Comparison of ENCODE assay signal across 10 cellular contexts in the genomic region with DNA sequence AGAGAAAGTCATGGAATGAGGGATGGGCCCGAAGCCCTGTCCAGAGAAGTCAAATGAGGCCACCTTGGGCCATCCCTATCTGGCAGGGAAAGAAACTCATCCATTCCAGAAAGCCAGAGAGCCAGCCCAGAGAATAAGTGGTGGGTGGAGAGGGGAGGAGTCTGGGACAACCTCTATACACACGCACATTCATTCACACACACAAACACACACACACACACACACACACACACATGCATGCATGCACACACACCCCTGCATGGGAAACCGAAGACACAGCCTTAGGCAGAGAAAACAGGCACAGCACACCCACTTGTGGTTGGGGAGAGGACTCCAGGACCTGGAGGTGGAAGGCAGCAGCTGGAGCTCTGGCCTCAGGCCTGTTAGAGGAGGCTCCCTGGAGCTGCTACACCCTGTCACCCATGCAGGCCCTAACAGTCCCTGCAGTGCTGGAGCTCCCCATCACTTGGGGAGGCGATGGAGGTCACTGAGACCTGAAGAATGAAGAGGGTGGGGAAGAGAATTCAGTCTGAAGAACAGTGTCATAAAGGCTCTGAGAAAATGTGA. TPM values are rescaled to one million over a fixed set of nuclear protein-coding genes. Genes with fewer than 3 reads are reported as not detected.
DNase-seq lines count a peak whose midpoint lies in the region; ATAC-seq and TF ChIP-seq lines count a peak whose summit lies in the region.
"Had no signal": no experiment of that assay in that cellular context is flagged by ENCODE, and none has a peak within 500 bp of the region (broad histone marks: within the 10 kb centered on the region; RNA-seq: fewer than 3 reads in every experiment).

No MANE protein-coding gene starts in this region.

- H3K27me3 Mint-ChIP-seq in activated CD8-positive, alpha-beta T cell treated with anti-CD3 and anti-CD28 coated beads for 36 hours = peaks cover 1% of the 10 kb centered on the region

- no peak for TF ChIP-seq POLR2A in right lobe of liver (IDR thresholded peaks at IDR 0.05)

- H3K27me3 ChIP-seq in right lobe of liver = no peaks in the 10 kb centered on the region
- H3K27me3 ChIP-seq: colonic mucosa had no signal

- DNase-seq in AG04449 (ENCODE audit: low read depth, low spot score) = no peak
- peak; percentile 23 for DNase-seq in HT1080 (ENCODE audit: low read depth)
- DNase-seq in dedifferentiated amniotic fluid mesenchymal stem cell (ENCODE audit: extremely low spot score) = peak; percentile 77
- peak in 2 of 3 donors; percentile 60 to 70 for DNase-seq in right lobe of liver
- no peak for DNase-seq in HUDEP-2 (lab: John Stamatoyannopoulos, UW; ENCODE audit: unreplicated experiment in 76 of 76)
- no peak for DNase-seq in NCI-H774 (lab: John Stamatoyannopoulos, UW)
- DNase-seq in activated CD8-positive, alpha-beta T cell treated with anti-CD3 and anti-CD28 coated beads for 36 hours = no peak
- no peak for DNase-seq in superior temporal gyrus (ENCODE audit: extremely low spot score)
- DNase-seq: activated CD4-positive, alpha-beta T cell treated with anti-CD3 and anti-CD28 coated beads for 36 hours; colonic mucosa had no signal

- no peaks in the 10 kb centered on the region for H3K36me3 ChIP-seq in right lobe of liver
- H3K36me3 ChIP-seq: colonic mucosa had no signal

- no peak overlapping the region for H3K27ac Mint-ChIP-seq in activated CD8-positive, alpha-beta T cell treated with anti-CD3 and anti-CD28 coated beads for 36 hours
- H3K27ac Mint-ChIP-seq: activated CD4-positive, alpha-beta T cell treated with anti-CD3 and anti-CD28 coated beads for 36 hours had no signal

- no peaks in the 10 kb centered on the region for H3K9me3 ChIP-seq in right lobe of liver
- H3K9me3 ChIP-seq: colonic mucosa had no signal

- intact Hi-C loops in right lobe of liver (cut with DNase I) = no loop called here
- intact Hi-C loops in activated CD8-positive, alpha-beta T cell treated with anti-CD3 and anti-CD28 coated beads for 36 hours (cut with micrococcal nuclease) = no loop called here

- peak overlapping the region; percentile 50 to 90 (median 77) for H3K27ac ChIP-seq in right lobe of liver
- H3K27ac ChIP-seq: colonic mucosa had no signal

- H3K4me3 Mint-ChIP-seq in activated CD8-positive, alpha-beta T cell treated with anti-CD3 and anti-CD28 coated beads for 36 hours = no peak overlapping the region
- H3K4me3 Mint-ChIP-seq: activated CD4-positive, alpha-beta T cell treated with anti-CD3 and anti-CD28 coated beads for 36 hours had no signal

- 21% methylated on average over 3 of the region's 4 CpGs for whole genome bisulfite sequencing in right lobe of liver (ENCODE audit: insufficient coverage, low coverage, low lambda C conversion rate, missing lambda C conversion rate)

- POLR2A ChIA-PET in AG04449 (lab: Yijun Ruan, JAX) = no interaction called here
- POLR2A ChIA-PET in activated CD8-positive, alpha-beta T cell treated with anti-CD3 and anti-CD28 coated beads for 36 hours (lab: Charles Lee) = no interaction called here

- H3K4me1 Mint-ChIP-seq in activated CD8-positive, alpha-beta T cell treated with anti-CD3 and anti-CD28 coated beads for 36 hours (ENCODE audit: low read depth) = no peaks in the 10 kb centered on the region
- H3K4me1 Mint-ChIP-seq: activated CD4-positive, alpha-beta T cell treated with anti-CD3 and anti-CD28 coated beads for 36 hours had no signal

- TF ChIP-seq CTCF in AG04449 (IDR thresholded peaks at IDR 0.05; ENCODE audit: insufficient read depth, low read length, missing control alignments) (peak; percentile 31), right lobe of liver (IDR thresholded peaks at IDR 0.05) (peak in 2 of 4 donors; percentile 6)
- TF ChIP-seq CTCF in activated CD8-positive, alpha-beta T cell treated with anti-CD3 and anti-CD28 coated beads for 36 hours (IDR thresholded peaks at IDR 0.05) = no peak

- no peaks in the 10 kb centered on the region for H3K36me3 Mint-ChIP-seq in activated CD8-positive, alpha-beta T cell treated with anti-CD3 and anti-CD28 coated beads for 36 hours (ENCODE audit: low read depth)

- CTCF ChIA-PET in AG04449 (lab: Yijun Ruan, JAX) = interaction anchor here (1.0 to 6.6 kb wide), 5 partner anchors 9 to 125 kb away, joined by 3 to 55 read pairs (median 6); no protein-coding TSS in a partner anchor
- CTCF ChIA-PET in activated CD8-positive, alpha-beta T cell treated with anti-CD3 and anti-CD28 coated beads for 36 hours (lab: Charles Lee) = no interaction called here

- peak; percentile 60 to 81 (median 74) for ATAC-seq in right lobe of liver
- no peak for ATAC-seq in activated CD8-positive, alpha-beta T cell treated with anti-CD3 and anti-CD28 coated beads for 36 hours
- ATAC-seq: activated CD4-positive, alpha-beta T cell treated with anti-CD3 and anti-CD28 coated beads for 36 hours had no signal

- peaks cover 0 to 24% (median 6%) of the 10 kb centered on the region in 4 donors for H3K4me1 ChIP-seq in right lobe of liver
- H3K4me1 ChIP-seq: colonic mucosa had no signal

- H3K9me3 Mint-ChIP-seq in activated CD8-positive, alpha-beta T cell treated with anti-CD3 and anti-CD28 coated beads for 36 hours = no peaks in the 10 kb centered on the region

- H3K4me3 ChIP-seq in AG04449 (ENCODE audit: low read depth, low read length) (no peak overlapping the region), right lobe of liver (no peak overlapping the region)
- H3K4me3 ChIP-seq: colonic mucosa had no signal

RNA-seq across cellular contexts. Expression of gene TGFBI, which starts 38.0 kb away (rescaled TPM):
- total RNA-seq in HT1080 (2014; rRNA removed; shearing (Covaris generic)) = 34.9 and 56.4 TPM in 2 replicates
- polyA plus RNA-seq in HT1080 (2015; cell fraction: cytosol; rRNA removed) = 170 and 171 TPM in 2 replicates
- polyA plus RNA-seq in HT1080 (2015; cell fraction: nucleus; rRNA removed) = 147 and 174 TPM in 2 replicates
- total RNA-seq in right lobe of liver = 100 to 1,000 TPM in 3 of 6 experiments, 10 to 100 TPM in 3; 30.7 to 143 (median 87.2) TPM
- total RNA-seq in activated CD8-positive, alpha-beta T cell treated with anti-CD3 and anti-CD28 coated beads for 36 hours = not detected
- total RNA-seq: activated CD4-positive, alpha-beta T cell treated with anti-CD3 and anti-CD28 coated beads for 36 hours had no signal

Comparison
In these comparisons a context has a peak if more than half of its experiments do, and no peak if none do; other contexts are left out.
1. DNase-seq: peak in HT1080 (single experiment), dedifferentiated amniotic fluid mesenchymal stem cell (single experiment) and right lobe of liver (2 of 3); none in AG04449 (single experiment), HUDEP-2 (0 of 76), NCI-H774 (single experiment), activated CD8-positive, alpha-beta T cell treated with anti-CD3 and anti-CD28 coated beads for 36 hours (single experiment) and superior temporal gyrus (single experiment).
2. RNA of gene TGFBI, which starts 38.0 kb away (total RNA-seq): 30.7 to 143 TPM in right lobe of liver and 34.9 to 56.4 TPM in HT1080; not detected in activated CD8-positive, alpha-beta T cell treated with anti-CD3 and anti-CD28 coated beads for 36 hours; every median in the first group is over 10 times any median in the second.